8 cellular contexts compared by ENCODE assay signal in genomic region chr12:124422570-124423523, GRCh38.
DNase-seq lines count a peak whose midpoint lies in the region; ATAC-seq and TF ChIP-seq lines count a peak whose summit lies in the region.

No MANE protein-coding gene starts in this region.

- H3K36me3 ChIP-seq in adrenal gland (replicated peaks in 1 of 2) (peaks cover 0 to 47% of the 10 kb centered on the region in 2 donors), cardiac muscle cell (peaks cover 19% of the 10 kb centered on the region), rectal smooth muscle tissue (ENCODE audit: control insufficient read depth, insufficient read depth, low read length) (peaks cover 27% of the 10 kb centered on the region)

- peak; percentile 33 to 50 for DNase-seq in SHP77 (lab: John Stamatoyannopoulos, UW)
- DNase-seq in SHP77 treated with DMSO at 0.1 percent for 48 hours (lab: John Stamatoyannopoulos, UW), result no peak
- DNase-seq in adrenal gland, result peak; percentile 89 to 97 (median 95)
- peak in 1 of 2 donors; percentile 98 for DNase-seq in cardiac muscle cell (ENCODE audit: low read depth in 1 of 2, low spot score in 1 of 2)
- DNase-seq in activated gamma-delta T cell treated with Interleukin-2 at 50 U/mL for 16 hours, result no peak
- DNase-seq in SW 1271 (lab: John Stamatoyannopoulos, UW), result no peak

- H3K27me3 ChIP-seq in adrenal gland, result no peaks in the 10 kb centered on the region
- H3K27me3 ChIP-seq in cardiac muscle cell, result no peaks in the 10 kb centered on the region
- no peaks in the 10 kb centered on the region for H3K27me3 ChIP-seq in rectal smooth muscle tissue (ENCODE audit: control insufficient read depth, insufficient read depth, low read length)

- H3K27ac ChIP-seq in adrenal gland, result peak overlapping the region; percentile 85 to 93 (median 91)
- H3K27ac ChIP-seq in cardiac muscle cell, result peak overlapping the region; percentile 98
- peak overlapping the region; percentile 99 for H3K27ac ChIP-seq in rectal smooth muscle tissue (ENCODE audit: low read depth, low read length)

- H3K9ac ChIP-seq in rectal smooth muscle tissue (ENCODE audit: low read length), result peak overlapping the region; percentile 38

- H3K4me1 ChIP-seq in adrenal gland (replicated peaks in 1 of 2), result peaks cover 32 to 43% of the 10 kb centered on the region in 2 donors
- H3K4me1 ChIP-seq in cardiac muscle cell (ENCODE audit: low read depth), result peaks cover 39% of the 10 kb centered on the region
- peaks cover 51% of the 10 kb centered on the region for H3K4me1 ChIP-seq in rectal smooth muscle tissue (ENCODE audit: control insufficient read depth, insufficient read depth, low read length)

- H3K9me3 ChIP-seq in adrenal gland (replicated peaks in 1 of 3) (no peaks in the 10 kb centered on the region), cardiac muscle cell (ENCODE audit: low read depth) (no peaks in the 10 kb centered on the region)

- WGBS in adrenal gland, 4 donors, result 10 to 32% (median 26%) methylated on average over 23 to 37 of the region's 37 CpGs

- no peak for ATAC-seq in GM21515 (IDR thresholded peaks at IDR 0.05; ENCODE audit: unreplicated experiment)

- intact Hi-C loops in adrenal gland (cut with DNase I), result no loop called here

- TF ChIP-seq CTCF in adrenal gland (IDR thresholded peaks at IDR 0.05) (peak in 2 of 6 experiments; percentile 17 to 33), cardiac muscle cell (IDR thresholded peaks at IDR 0.05; ENCODE audit: low read depth, low read length) (no peak)

- H3K4me3 ChIP-seq in adrenal gland (peak overlapping the region in 1 of 4 donors; percentile 4), cardiac muscle cell (no peak overlapping the region), rectal smooth muscle tissue (ENCODE audit: low read length) (peak overlapping the region; percentile 60)

- peak in 1 of 2 donors; percentile 45 for TF ChIP-seq POLR2A in adrenal gland (IDR thresholded peaks at IDR 0.05)

Comparison
In these comparisons a context has a peak if more than half of its experiments do, and no peak if none do; other contexts are left out.
1. DNase-seq: peak in SHP77 (2 of 2) and adrenal gland (7 of 7); none in SHP77 treated with DMSO at 0.1 percent for 48 hours (single experiment), activated gamma-delta T cell treated with Interleukin-2 at 50 U/mL for 16 hours (single experiment) and SW 1271 (0 of 2).
2. Peak in every context shown above with its lines, with median percentiles within 50 percentile points of each other: H3K27ac ChIP-seq.